Comparison of ENCODE assay signal across 8 cellular contexts in genomic region chr7:100895701-100895955, GRCh38. TPM values are rescaled to one million over a fixed set of nuclear protein-coding genes. Genes with fewer than 3 reads are reported as not detected.
DNase-seq lines count a peak whose midpoint lies in the region; ATAC-seq and TF ChIP-seq lines count a peak whose summit lies in the region.

Gene ACHE, minus strand, starts transcription at chr7:100895888. Its CDS starts 1,656 bp downstream, at chr7:100894232.

- H3F3A ChIP-seq in SK-N-SH (replicated peaks; ENCODE audit: insufficient read depth) = peaks cover 3% of the 10 kb centered on the region

- POLR2A ChIA-PET in SK-N-SH (lab: Yijun Ruan, JAX) = no interaction called here

- H3K9ac ChIP-seq in SK-N-SH (peak within 1 kb of the TSS; percentile 25; the same call in 1 of the 2 replicates), fibroblast of lung (ENCODE audit: insufficient read depth, low read length) (no peak within 1 kb of the TSS)

- peaks cover 0 to 6% (median 0%) of the 10 kb centered on the region in 7 donors for H3K9me3 Mint-ChIP-seq in CD4-positive, CD25-positive, alpha-beta regulatory T cell

- CTCF ChIA-PET in SK-N-SH (lab: Yijun Ruan, JAX) = interaction anchor here (0.6 to 3.8 kb wide), 25 partner anchors 8 to 387 kb away, joined by 3 to 69 read pairs (median 10); partner anchors contain the start of genes MUC3A, SLC12A9 and SRRT

- no peaks in the 10 kb centered on the region for H3K36me3 Mint-ChIP-seq in CD4-positive, CD25-positive, alpha-beta regulatory T cell

- peak within 1 kb of the TSS; percentile 89 for H2AFZ ChIP-seq in SK-N-SH (ENCODE audit: low read depth)
- no peak within 1 kb of the TSS for H2AFZ ChIP-seq in fibroblast of lung (ENCODE audit: low read length)

- no peak for DNase-seq in CD4-positive, CD25-positive, alpha-beta regulatory T cell
- no peak for DNase-seq in SK-N-SH
- no peak for DNase-seq in fibroblast of lung (ENCODE audit: low read depth in 2 of 2)
- DNase-seq in occipital lobe (lab: John Stamatoyannopoulos, UW) = no peak
- no peak for DNase-seq in hepatic stellate cell (ENCODE audit: low spot score)
- DNase-seq in activated CD4-positive, alpha-beta T cell treated with anti-CD3 and anti-CD28 coated beads for 1 hour = no peak
- no peak for DNase-seq in NCI-H2227 treated with DMSO at 0.1 percent for 48 hours (lab: John Stamatoyannopoulos, UW)

- H3K9me3 ChIP-seq in CD4-positive, CD25-positive, alpha-beta regulatory T cell (ENCODE audit: control insufficient read depth in 2 of 2, low read length in 2 of 2) = no peaks in the 10 kb centered on the region
- H3K9me3 ChIP-seq in SK-N-SH (no peaks in the 10 kb centered on the region), fibroblast of lung (ENCODE audit: control insufficient read depth, insufficient read depth, low read depth, low read length) (no peaks in the 10 kb centered on the region)

- H3K79me2 ChIP-seq in SK-N-SH (ENCODE audit: insufficient read depth) (no peaks in the 10 kb centered on the region), fibroblast of lung (ENCODE audit: control insufficient read depth, insufficient read depth, low read length) (no peaks in the 10 kb centered on the region)

- peaks cover 16% of the 10 kb centered on the region for H3K27me3 ChIP-seq in CD4-positive, CD25-positive, alpha-beta regulatory T cell (ENCODE audit: control insufficient read depth, insufficient read depth, low read length)
- H3K27me3 ChIP-seq in SK-N-SH (ENCODE audit: insufficient read depth) (peaks cover 40% of the 10 kb centered on the region), fibroblast of lung (ENCODE audit: control insufficient read depth, insufficient read depth, low read length) (peaks cover 29% of the 10 kb centered on the region)

- no peak for ATAC-seq in CD4-positive, CD25-positive, alpha-beta regulatory T cell (ENCODE audit: low read depth in 2 of 2)
- ATAC-seq in GM19397 (IDR thresholded peaks at IDR 0.05; ENCODE audit: unreplicated experiment) = no peak

- H3K27ac ChIP-seq in CD4-positive, CD25-positive, alpha-beta regulatory T cell (ENCODE audit: insufficient read depth, low read length, poor library complexity, severe bottlenecking) = no peak within 1 kb of the TSS
- H3K27ac ChIP-seq in SK-N-SH (ENCODE audit: low read depth in 2 of 2, low read length in 1 of 2) (no peak within 1 kb of the TSS; a peak in 1 of 4 replicates), fibroblast of lung (ENCODE audit: insufficient read depth, low read length) (no peak within 1 kb of the TSS)

- peaks cover 71% of the 10 kb centered on the region for H3K27me3 Mint-ChIP-seq in CD4-positive, CD25-positive, alpha-beta regulatory T cell

- H3K4me1 Mint-ChIP-seq in CD4-positive, CD25-positive, alpha-beta regulatory T cell = peaks cover 0 to 23% (median 9%) of the 10 kb centered on the region in 4 donors

- H3K36me3 ChIP-seq in CD4-positive, CD25-positive, alpha-beta regulatory T cell (ENCODE audit: control insufficient read depth, insufficient read depth, low read length) = no peaks in the 10 kb centered on the region
- no peaks in the 10 kb centered on the region for H3K36me3 ChIP-seq in SK-N-SH (replicated peaks in 1 of 2; ENCODE audit: control insufficient read depth in 1 of 2, insufficient read depth in 2 of 2, low read length in 1 of 2)
- H3K36me3 ChIP-seq in fibroblast of lung (ENCODE audit: control insufficient read depth, insufficient read depth, low read length) = no peaks in the 10 kb centered on the region

- H3K4me3 Mint-ChIP-seq in CD4-positive, CD25-positive, alpha-beta regulatory T cell = peak within 1 kb of the TSS; percentile 82 to 88 (median 85)

- TF ChIP-seq CTCF in SK-N-SH (IDR thresholded peaks at IDR 0.05) = no peak
- TF ChIP-seq CTCF in fibroblast of lung (conservative IDR thresholded peaks at IDR 0.05 in 1 of 2, IDR thresholded peaks at IDR 0.05 in 1 of 2; ENCODE audit: low read depth in 1 of 2, low read length in 2 of 2) = no peak

- no peaks in the 10 kb centered on the region for H3K9me2 ChIP-seq in SK-N-SH

- H4K20me1 ChIP-seq in SK-N-SH (ENCODE audit: insufficient read depth) = no peaks in the 10 kb centered on the region
- no peaks in the 10 kb centered on the region for H4K20me1 ChIP-seq in fibroblast of lung (ENCODE audit: control insufficient read depth, extremely low read depth, insufficient read depth, low read length)

- 0% methylated on average over 2 of the region's 32 CpGs for WGBS in SK-N-SH (ENCODE audit: low lambda C conversion rate)

- no peak within 1 kb of the TSS for H3K4me3 ChIP-seq in CD4-positive, CD25-positive, alpha-beta regulatory T cell (ENCODE audit: low read depth, low read length)
- H3K4me3 ChIP-seq in SK-N-SH (ENCODE audit: low read depth in 2 of 2, low read length in 1 of 2) = peak within 1 kb of the TSS; percentile 46 to 73
- peak within 1 kb of the TSS; percentile 7 to 50 (median 30) for H3K4me3 ChIP-seq in fibroblast of lung (replicated peaks in 1 of 4; ENCODE audit: control extremely low read depth in 1 of 4, insufficient read depth in 1 of 4, low read depth in 3 of 4, low read length in 4 of 4)

- no peak for TF ChIP-seq RAD21 in SK-N-SH (IDR thresholded peaks at IDR 0.05; ENCODE audit: low read length)

- no peak for TF ChIP-seq EP300 in SK-N-SH (IDR thresholded peaks at IDR 0.05; ENCODE audit: borderline replicate concordance in 1 of 2, low read depth in 1 of 2, low read length in 1 of 2)

- peak within 1 kb of the TSS; percentile 66 to 75 (median 71) for H3K27ac Mint-ChIP-seq in CD4-positive, CD25-positive, alpha-beta regulatory T cell

- peaks cover 31% of the 10 kb centered on the region for H3K4me1 ChIP-seq in CD4-positive, CD25-positive, alpha-beta regulatory T cell (ENCODE audit: control insufficient read depth, insufficient read depth, low read length, poor library complexity, severe bottlenecking)
- H3K4me1 ChIP-seq in SK-N-SH (ENCODE audit: control insufficient read depth in 1 of 2, insufficient read depth in 2 of 2, low read depth in 1 of 2, low read length in 1 of 2) (peaks cover 7 to 15% of the 10 kb centered on the region in 2 experiments; a peak in 2 of 4 replicates), fibroblast of lung (ENCODE audit: control insufficient read depth, extremely low read depth, insufficient read depth, low read length) (no peaks in the 10 kb centered on the region)

- H3K4me2 ChIP-seq in SK-N-SH (peak within 1 kb of the TSS; percentile 99), fibroblast of lung (ENCODE audit: extremely low read depth, insufficient read depth, low read length) (peak within 1 kb of the TSS; percentile 68)

TF ChIP-seq in SK-N-SH, 30 proteins besides CTCF, POLR2A, EP300 and RAD21:
- TF ChIP-seq, protein P1, sequence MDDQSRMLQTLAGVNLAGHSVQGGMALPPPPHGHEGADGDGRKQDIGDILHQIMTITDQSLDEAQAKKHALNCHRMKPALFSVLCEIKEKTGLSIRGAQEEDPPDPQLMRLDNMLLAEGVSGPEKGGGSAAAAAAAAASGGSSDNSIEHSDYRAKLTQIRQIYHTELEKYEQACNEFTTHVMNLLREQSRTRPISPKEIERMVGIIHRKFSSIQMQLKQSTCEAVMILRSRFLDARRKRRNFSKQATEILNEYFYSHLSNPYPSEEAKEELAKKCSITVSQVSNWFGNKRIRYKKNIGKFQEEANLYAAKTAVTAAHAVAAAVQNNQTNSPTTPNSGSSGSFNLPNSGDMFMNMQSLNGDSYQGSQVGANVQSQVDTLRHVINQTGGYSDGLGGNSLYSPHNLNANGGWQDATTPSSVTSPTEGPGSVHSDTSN (IDR thresholded peaks at IDR 0.05) = no peak
- no peak for TF ChIP-seq SMC3 (IDR thresholded peaks at IDR 0.05; ENCODE audit: low read depth, low read length)

RNA-seq across cellular contexts. Expression of gene ACHE, which starts in this region (rescaled TPM):
- total RNA-seq in CD4-positive, CD25-positive, alpha-beta regulatory T cell = 0.20 TPM
- polyA plus RNA-seq in CD4-positive, CD25-positive, alpha-beta regulatory T cell = not detected
- polyA plus RNA-seq in SK-N-SH (2012; rRNA removed) (1.8 and 2.1 TPM in 2 replicates), fibroblast of lung (0.07 and 0.11 TPM in 2 replicates)
- polyA plus RNA-seq in SK-N-SH (2012; cell fraction: cytosol; rRNA removed) = 0.51 and 0.93 TPM in 2 replicates
- polyA plus RNA-seq in SK-N-SH (2012; cell fraction: nucleus; rRNA removed) = 8.7 and 13.0 TPM in 2 replicates
- total RNA-seq in fibroblast of lung (under 0.01 and 0.26 TPM in 2 replicates), occipital lobe (16.1 TPM)
- 0.30 TPM in 1 of 2 replicates, not detected in the other for polyA plus RNA-seq in fibroblast of lung (2012)
- polyA minus RNA-seq in fibroblast of lung (ENCODE audit: low replicate concordance) = not detected in 2 replicates

Comparison
In these comparisons a context has a peak if more than half of its experiments do, and no peak if none do; other contexts are left out.
1. RNA of gene ACHE (total RNA-seq): 16.1 TPM in occipital lobe (single experiment); 0.20 TPM in CD4-positive, CD25-positive, alpha-beta regulatory T cell (single experiment) and under 0.01 to 0.26 TPM in fibroblast of lung; every median in the first group is over 10 times any median in the second.